ENCODE assay signal across 1 cellular context in genomic region chr11:65134240-65134951, GRCh38.
TF ChIP-seq lines count a peak whose summit lies in the region.

Gene SYVN1, minus strand, starts transcription at chr11:65134519. Its CDS starts 918 bp downstream, at chr11:65133601.

TF ChIP-seq in HepG2, 621 proteins besides CTCF, POLR2A, EP300 and RAD21 (continued from another document and continues in another):
- TF ChIP-seq, protein P1, sequence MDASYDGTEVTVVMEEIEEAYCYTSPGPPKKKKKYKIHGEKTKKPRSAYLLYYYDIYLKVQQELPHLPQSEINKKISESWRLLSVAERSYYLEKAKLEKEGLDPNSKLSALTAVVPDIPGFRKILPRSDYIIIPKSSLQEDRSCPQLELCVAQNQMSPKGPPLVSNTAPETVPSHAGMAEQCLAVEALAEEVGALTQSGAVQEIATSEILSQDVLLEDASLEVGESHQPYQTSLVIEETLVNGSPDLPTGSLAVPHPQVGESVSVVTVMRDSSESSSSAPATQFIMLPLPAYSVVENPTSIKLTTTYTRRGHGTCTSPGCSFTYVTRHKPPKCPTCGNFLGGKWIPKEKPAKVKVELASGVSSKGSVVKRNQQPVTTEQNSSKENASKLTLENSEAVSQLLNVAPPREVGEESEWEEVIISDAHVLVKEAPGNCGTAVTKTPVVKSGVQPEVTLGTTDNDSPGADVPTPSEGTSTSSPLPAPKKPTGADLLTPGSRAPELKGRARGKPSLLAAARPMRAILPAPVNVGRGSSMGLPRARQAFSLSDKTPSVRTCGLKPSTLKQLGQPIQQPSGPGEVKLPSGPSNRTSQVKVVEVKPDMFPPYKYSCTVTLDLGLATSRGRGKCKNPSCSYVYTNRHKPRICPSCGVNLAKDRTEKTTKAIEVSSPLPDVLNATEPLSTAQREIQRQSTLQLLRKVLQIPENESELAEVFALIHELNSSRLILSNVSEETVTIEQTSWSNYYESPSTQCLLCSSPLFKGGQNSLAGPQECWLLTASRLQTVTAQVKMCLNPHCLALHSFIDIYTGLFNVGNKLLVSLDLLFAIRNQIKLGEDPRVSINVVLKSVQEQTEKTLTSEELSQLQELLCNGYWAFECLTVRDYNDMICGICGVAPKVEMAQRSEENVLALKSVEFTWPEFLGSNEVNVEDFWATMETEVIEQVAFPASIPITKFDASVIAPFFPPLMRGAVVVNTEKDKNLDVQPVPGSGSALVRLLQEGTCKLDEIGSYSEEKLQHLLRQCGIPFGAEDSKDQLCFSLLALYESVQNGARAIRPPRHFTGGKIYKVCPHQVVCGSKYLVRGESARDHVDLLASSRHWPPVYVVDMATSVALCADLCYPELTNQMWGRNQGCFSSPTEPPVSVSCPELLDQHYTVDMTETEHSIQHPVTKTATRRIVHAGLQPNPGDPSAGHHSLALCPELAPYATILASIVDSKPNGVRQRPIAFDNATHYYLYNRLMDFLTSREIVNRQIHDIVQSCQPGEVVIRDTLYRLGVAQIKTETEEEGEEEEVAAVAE (CRISPR knock-in tag; IDR thresholded peaks at IDR 0.05; ENCODE audit: borderline replicate concordance), result peak; percentile 56; the same call in 1 of the 2 replicates
- 0 out of 2 replicates have a peak, but pooled peaks have one; percentile 15 for TF ChIP-seq SIN3B (IDR thresholded peaks at IDR 0.05; ENCODE audit: low read length)
- no peak for TF ChIP-seq SKI (IDR thresholded peaks at IDR 0.05; ENCODE audit: partially characterized antibody)
- no peak for TF ChIP-seq GTF3A (CRISPR knock-in tag; conservative IDR thresholded peaks at IDR 0.05)
- TF ChIP-seq ZNF318 (CRISPR knock-in tag; IDR thresholded peaks at IDR 0.05), result no peak
- peak; percentile 48 for TF ChIP-seq HNF1B (CRISPR knock-in tag; IDR thresholded peaks at IDR 0.05)
- TF ChIP-seq MAF1 (CRISPR knock-in tag; IDR thresholded peaks at IDR 0.05; ENCODE audit: borderline replicate concordance), result no peak; the same call in 1 of the 2 replicates
- peak; percentile 64 for TF ChIP-seq ZFP90 (CRISPR knock-in tag; IDR thresholded peaks at IDR 0.05; ENCODE audit: borderline replicate concordance)
- no peak for TF ChIP-seq FOXA1 (IDR thresholded peaks at IDR 0.05)
- TF ChIP-seq FOXA1 (CRISPR knock-in tag; IDR thresholded peaks at IDR 0.05), result no peak
- TF ChIP-seq MZF1 (CRISPR knock-in tag; IDR thresholded peaks at IDR 0.05; ENCODE audit: borderline replicate concordance), result no peak
- TF ChIP-seq ZNF556 (CRISPR knock-in tag; IDR thresholded peaks at IDR 0.05; ENCODE audit: borderline replicate concordance), result peak; percentile 75; the same call in 1 of the 2 replicates
- TF ChIP-seq, protein P2, sequence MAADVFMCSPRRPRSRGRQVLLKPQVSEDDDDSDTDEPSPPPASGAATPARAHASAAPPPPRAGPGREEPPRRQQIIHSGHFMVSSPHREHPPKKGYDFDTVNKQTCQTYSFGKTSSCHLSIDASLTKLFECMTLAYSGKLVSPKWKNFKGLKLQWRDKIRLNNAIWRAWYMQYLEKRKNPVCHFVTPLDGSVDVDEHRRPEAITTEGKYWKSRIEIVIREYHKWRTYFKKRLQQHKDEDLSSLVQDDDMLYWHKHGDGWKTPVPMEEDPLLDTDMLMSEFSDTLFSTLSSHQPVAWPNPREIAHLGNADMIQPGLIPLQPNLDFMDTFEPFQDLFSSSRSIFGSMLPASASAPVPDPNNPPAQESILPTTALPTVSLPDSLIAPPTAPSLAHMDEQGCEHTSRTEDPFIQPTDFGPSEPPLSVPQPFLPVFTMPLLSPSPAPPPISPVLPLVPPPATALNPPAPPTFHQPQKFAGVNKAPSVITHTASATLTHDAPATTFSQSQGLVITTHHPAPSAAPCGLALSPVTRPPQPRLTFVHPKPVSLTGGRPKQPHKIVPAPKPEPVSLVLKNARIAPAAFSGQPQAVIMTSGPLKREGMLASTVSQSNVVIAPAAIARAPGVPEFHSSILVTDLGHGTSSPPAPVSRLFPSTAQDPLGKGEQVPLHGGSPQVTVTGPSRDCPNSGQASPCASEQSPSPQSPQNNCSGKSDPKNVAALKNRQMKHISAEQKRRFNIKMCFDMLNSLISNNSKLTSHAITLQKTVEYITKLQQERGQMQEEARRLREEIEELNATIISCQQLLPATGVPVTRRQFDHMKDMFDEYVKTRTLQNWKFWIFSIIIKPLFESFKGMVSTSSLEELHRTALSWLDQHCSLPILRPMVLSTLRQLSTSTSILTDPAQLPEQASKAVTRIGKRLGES (CRISPR knock-in tag; IDR thresholded peaks at IDR 0.05; ENCODE audit: borderline replicate concordance), result no peak; the same call in 1 of the 2 replicates
- TF ChIP-seq, protein P3, sequence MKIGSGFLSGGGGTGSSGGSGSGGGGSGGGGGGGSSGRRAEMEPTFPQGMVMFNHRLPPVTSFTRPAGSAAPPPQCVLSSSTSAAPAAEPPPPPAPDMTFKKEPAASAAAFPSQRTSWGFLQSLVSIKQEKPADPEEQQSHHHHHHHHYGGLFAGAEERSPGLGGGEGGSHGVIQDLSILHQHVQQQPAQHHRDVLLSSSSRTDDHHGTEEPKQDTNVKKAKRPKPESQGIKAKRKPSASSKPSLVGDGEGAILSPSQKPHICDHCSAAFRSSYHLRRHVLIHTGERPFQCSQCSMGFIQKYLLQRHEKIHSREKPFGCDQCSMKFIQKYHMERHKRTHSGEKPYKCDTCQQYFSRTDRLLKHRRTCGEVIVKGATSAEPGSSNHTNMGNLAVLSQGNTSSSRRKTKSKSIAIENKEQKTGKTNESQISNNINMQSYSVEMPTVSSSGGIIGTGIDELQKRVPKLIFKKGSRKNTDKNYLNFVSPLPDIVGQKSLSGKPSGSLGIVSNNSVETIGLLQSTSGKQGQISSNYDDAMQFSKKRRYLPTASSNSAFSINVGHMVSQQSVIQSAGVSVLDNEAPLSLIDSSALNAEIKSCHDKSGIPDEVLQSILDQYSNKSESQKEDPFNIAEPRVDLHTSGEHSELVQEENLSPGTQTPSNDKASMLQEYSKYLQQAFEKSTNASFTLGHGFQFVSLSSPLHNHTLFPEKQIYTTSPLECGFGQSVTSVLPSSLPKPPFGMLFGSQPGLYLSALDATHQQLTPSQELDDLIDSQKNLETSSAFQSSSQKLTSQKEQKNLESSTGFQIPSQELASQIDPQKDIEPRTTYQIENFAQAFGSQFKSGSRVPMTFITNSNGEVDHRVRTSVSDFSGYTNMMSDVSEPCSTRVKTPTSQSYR (CRISPR knock-in tag; IDR thresholded peaks at IDR 0.05; ENCODE audit: borderline replicate concordance), result peak; percentile 72; the same call in 1 of the 2 replicates
- peak; percentile 92 for TF ChIP-seq GATAD1 (CRISPR knock-in tag; IDR thresholded peaks at IDR 0.05)
- TF ChIP-seq, protein P4, sequence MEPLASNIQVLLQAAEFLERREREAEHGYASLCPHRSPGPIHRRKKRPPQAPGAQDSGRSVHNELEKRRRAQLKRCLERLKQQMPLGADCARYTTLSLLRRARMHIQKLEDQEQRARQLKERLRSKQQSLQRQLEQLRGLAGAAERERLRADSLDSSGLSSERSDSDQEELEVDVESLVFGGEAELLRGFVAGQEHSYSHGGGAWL (CRISPR knock-in tag; IDR thresholded peaks at IDR 0.05), result no peak; the same call in 1 of the 2 replicates
- no peak for TF ChIP-seq ZMYM2 (CRISPR knock-in tag; IDR thresholded peaks at IDR 0.05)
- TF ChIP-seq, protein P5, sequence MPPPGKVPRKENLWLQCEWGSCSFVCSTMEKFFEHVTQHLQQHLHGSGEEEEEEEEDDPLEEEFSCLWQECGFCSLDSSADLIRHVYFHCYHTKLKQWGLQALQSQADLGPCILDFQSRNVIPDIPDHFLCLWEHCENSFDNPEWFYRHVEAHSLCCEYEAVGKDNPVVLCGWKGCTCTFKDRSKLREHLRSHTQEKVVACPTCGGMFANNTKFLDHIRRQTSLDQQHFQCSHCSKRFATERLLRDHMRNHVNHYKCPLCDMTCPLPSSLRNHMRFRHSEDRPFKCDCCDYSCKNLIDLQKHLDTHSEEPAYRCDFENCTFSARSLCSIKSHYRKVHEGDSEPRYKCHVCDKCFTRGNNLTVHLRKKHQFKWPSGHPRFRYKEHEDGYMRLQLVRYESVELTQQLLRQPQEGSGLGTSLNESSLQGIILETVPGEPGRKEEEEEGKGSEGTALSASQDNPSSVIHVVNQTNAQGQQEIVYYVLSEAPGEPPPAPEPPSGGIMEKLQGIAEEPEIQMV (CRISPR knock-in tag; IDR thresholded peaks at IDR 0.05; ENCODE audit: low read depth), result peak; percentile 53; the same call in 1 of the 2 replicates
